8 cellular contexts compared by ENCODE assay signal in genomic region chr4:2755821-2756690, GRCh38. TPM values are rescaled to one million over a fixed set of nuclear protein-coding genes. Genes with fewer than 3 reads are reported as not detected.
DNase-seq lines count a peak whose midpoint lies in the region; ATAC-seq and TF ChIP-seq lines count a peak whose summit lies in the region.

Gene TNIP2, minus strand, starts transcription at chr4:2756336. Its CDS starts 47 bp downstream, at chr4:2756289.

- no TSS peak for BruUV-seq in Panc1 (replicated peaks; lab: Mats Ljungman, UMichigan)

- no peaks in the 10 kb centered on the region for H3K27me3 Mint-ChIP-seq in CD4-positive, alpha-beta T cell
- no peaks in the 10 kb centered on the region for H3K27me3 Mint-ChIP-seq in natural killer cell (ENCODE audit: low read depth in 2 of 2)

- H3K9me3 ChIP-seq in CD4-positive, alpha-beta T cell (ENCODE audit: control insufficient read depth, low read length), result no peaks in the 10 kb centered on the region
- no peaks in the 10 kb centered on the region for H3K9me3 ChIP-seq in Panc1 (ENCODE audit: control insufficient read depth, insufficient read depth, low read depth, low read length)

- peak within 1 kb of the TSS; percentile 66 to 84 for H3K4me3 ChIP-seq in Panc1 (ENCODE audit: low read depth in 2 of 2, low read length in 2 of 2)
- H3K4me3 ChIP-seq in fibroblast of mammary gland (ENCODE audit: control insufficient read depth, low read depth, low read length), result peak within 1 kb of the TSS; percentile 82

- H3K9me3 Mint-ChIP-seq in CD4-positive, alpha-beta T cell, result no peaks in the 10 kb centered on the region
- H3K9me3 Mint-ChIP-seq in natural killer cell, result no peaks in the 10 kb centered on the region

- peak; percentile 63 to 83 (median 72) for DNase-seq in CD4-positive, alpha-beta T cell
- DNase-seq in HS-5 (ENCODE audit: low read depth) (peak; percentile 24), Panc1 (ENCODE audit: low read depth, low spot score) (no peak), fibroblast of mammary gland (ENCODE audit: low read depth) (peak; percentile 73), natural killer cell (peak; percentile 71)
- peak; percentile 61 to 73 for DNase-seq in activated T-helper 1 cell treated with anti-CD3 and anti-CD28 coated beads, Interleukin-2, amount 50 U/mL, for 16 hours (ENCODE audit: low read depth in 1 of 2, low spot score in 1 of 2)
- DNase-seq in stimulated activated naive CD4-positive, alpha-beta T cell treated with Interleukin-2 at 50 U/mL for 16 hours (lab: John Stamatoyannopoulos, UW), result peak; percentile 78

- peak within 1 kb of the TSS; percentile 90 for H3K4me3 Mint-ChIP-seq in CD4-positive, alpha-beta T cell
- peak within 1 kb of the TSS; percentile 84 for H3K4me3 Mint-ChIP-seq in natural killer cell

- in situ Hi-C loops in Panc1 (cut with HindIII; ENCODE audit: low pct_unique_long_range_greater_than_20kb, low sequenced_read_pairs), result no loop called here

- TF ChIP-seq CTCF in CD4-positive, alpha-beta T cell (IDR thresholded peaks at IDR 0.05), result no peak
- TF ChIP-seq CTCF in Panc1 (IDR thresholded peaks at IDR 0.05), result no peak; the same call in 1 of the 2 replicates
- TF ChIP-seq CTCF in fibroblast of mammary gland (conservative IDR thresholded peaks at IDR 0.05; ENCODE audit: control insufficient read depth, insufficient read depth, low read depth, low read length), result no peak
- TF ChIP-seq CTCF in natural killer cell (IDR thresholded peaks at IDR 0.05), result no peak

- H3K4me1 Mint-ChIP-seq in CD4-positive, alpha-beta T cell (ENCODE audit: low read depth), result peaks cover 31% of the 10 kb centered on the region
- H3K4me1 Mint-ChIP-seq in natural killer cell, result peaks cover 7 to 37% of the 10 kb centered on the region in 2 donors

- H3K27ac Mint-ChIP-seq in CD4-positive, alpha-beta T cell, result peak within 1 kb of the TSS; percentile 73
- H3K27ac Mint-ChIP-seq in natural killer cell, result peak within 1 kb of the TSS; percentile 57 to 72

- peak within 1 kb of the TSS; percentile 56 for H3K27ac ChIP-seq in CD4-positive, alpha-beta T cell (ENCODE audit: low read depth, low read length)
- peak within 1 kb of the TSS; percentile 75 for H3K27ac ChIP-seq in Panc1 (ENCODE audit: low read length)

- ATAC-seq in CD4-positive, alpha-beta T cell (ENCODE audit: poor library complexity), result peak; percentile 78
- ATAC-seq in GM19372 (IDR thresholded peaks at IDR 0.05; ENCODE audit: low read depth, unreplicated experiment) (peak; percentile 70), Panc1 (peak; percentile 86), natural killer cell (peak; percentile 81 to 89 (median 84))

- no peaks in the 10 kb centered on the region for H3K27me3 ChIP-seq in CD4-positive, alpha-beta T cell (ENCODE audit: control insufficient read depth, insufficient read depth, low read length)
- no peaks in the 10 kb centered on the region for H3K27me3 ChIP-seq in Panc1 (ENCODE audit: control insufficient read depth, insufficient read depth, low read length)

- POLR2A ChIA-PET in CD4-positive, alpha-beta T cell (lab: Charles Lee), result interaction anchor here (0.7 to 1.7 kb wide), 19 partner anchors 10 to 318 kb away, joined by 3 to 9 read pairs (median 4); partner anchors contain the start of genes ADD1, GRK4 and NOP14
- POLR2A ChIA-PET in Panc1 (lab: Charles Lee), result no interaction called here

- intact Hi-C loops in CD4-positive, alpha-beta T cell (cut with DNase I, micrococcal nuclease), result loop anchor here (2.0 to 5.0 kb wide), 7 partner anchors 36 to 514 kb away; partner anchors contain the start of genes GRK4 (in 2 of the 2), NOP14 (in 2 of the 2), ADD1 (in 1 of the 2) and FAM193A (in 1 of the 2)
- intact Hi-C loops in Panc1 (cut with micrococcal nuclease; ENCODE audit: unreplicated experiment), result no loop called here
- intact Hi-C loops in natural killer cell (cut with micrococcal nuclease), result no loop called here

- CTCF ChIA-PET in CD4-positive, alpha-beta T cell (lab: Charles Lee), result interaction anchor here (0.6 to 1.4 kb wide), 5 partner anchors 8 to 301 kb away, joined by 3 to 4 read pairs (median 3); no protein-coding TSS in a partner anchor
- CTCF ChIA-PET in Panc1 (lab: Charles Lee), result no interaction called here

- no peaks in the 10 kb centered on the region; the same call in 1 of the 2 replicates for H3K36me3 ChIP-seq in Panc1 (ENCODE audit: control insufficient read depth, insufficient read depth, low read length)

- H3K4me1 ChIP-seq in Panc1 (ENCODE audit: control insufficient read depth, insufficient read depth, low read length), result 0 out of 2 replicates have a peak, but pooled peaks cover 4% of the 10 kb centered on the region

- H3K36me3 Mint-ChIP-seq in CD4-positive, alpha-beta T cell (ENCODE audit: low read depth), result no peaks in the 10 kb centered on the region
- H3K36me3 Mint-ChIP-seq in natural killer cell, result no peaks in the 10 kb centered on the region

RNA-seq across cellular contexts. Expression of gene TNIP2, which starts in this region (rescaled TPM):
- 10 to 100 TPM; 43.8 to 49.1 TPM for total RNA-seq in CD4-positive, alpha-beta T cell
- total RNA-seq in Panc1 (2021; ENCODE audit: unreplicated experiment) (60.3 TPM), natural killer cell (10 to 100 TPM; 35.6 to 53.9 (median 41.6) TPM)
- polyA plus RNA-seq in Panc1 (2012; ENCODE audit: insufficient read length), result 59.6 TPM

Comparison
In these comparisons a context has a peak if more than half of its experiments do, and no peak if none do; other contexts are left out.
1. intact Hi-C loops: an anchor here in CD4-positive, alpha-beta T cell (2.0 to 5.0 kb wide); none called in Panc1 and natural killer cell.